In genomic region chr12:14924541-14924940, GRCh38 we compare ENCODE assay signal across 12 cellular contexts. TPM values are rescaled to one million over a fixed set of nuclear protein-coding genes. Genes with fewer than 3 reads are reported as not detected.
"Had no signal": no experiment of that assay in that cellular context is flagged by ENCODE, and none has a peak within 500 bp of the region (broad histone marks: within the 10 kb centered on the region; RNA-seq: fewer than 3 reads in every experiment).

No MANE protein-coding gene starts in this region.

- H2AFZ ChIP-seq: GM23248, GM23338 had no signal

- H3K9ac ChIP-seq: GM23248 had no signal

- H3K9me3 Mint-ChIP-seq: GM23338, H9, HFFc6 had no signal

- H3K27ac ChIP-seq: GM23248 had no signal

- H3K4me1 ChIP-seq: HAP-1 had no signal

- H3K9me3 ChIP-seq: HAP-1 had no signal

- DNase-seq: GM23248, GOT3, H7, H9, HCEC 1CT, HFFc6 had no signal

- H3K36me3 ChIP-seq: HAP-1 had no signal

- H3K27ac Mint-ChIP-seq: GM23338, H9, HFFc6 had no signal

- H3K4me3 ChIP-seq: GM23248, GM23338, HAP-1 had no signal

- H3K4me2 ChIP-seq: GM23338 had no signal

- H3K4me3 Mint-ChIP-seq: GM23338, H9, HFFc6 had no signal

- ATAC-seq: GM23338, HCT116 had no signal

- FAIRE-seq: H1, H54 had no signal

RNA-seq across cellular contexts. Expression of gene ERP27, which starts 13.8 kb away (rescaled TPM):
- total RNA-seq: GM23248, GM23338, H1, H4, H7, H9, HFFc6 had no signal
- polyA plus RNA-seq: GM23248, GM23338, H1 had no signal

RNA-seq across cellular contexts. Expression of gene ARHGDIB, which starts 36.9 kb away (rescaled TPM):
- total RNA-seq: GM23338 had no signal

RNA-seq across cellular contexts. Expression of gene MGP, which starts 38.9 kb away (rescaled TPM):
- total RNA-seq: GM23338, H1, H7, H9 had no signal
- polyA plus RNA-seq: H1 had no signal

RNA-seq across cellular contexts. Expression of gene PDE6H, which starts 48.3 kb away (rescaled TPM):
- total RNA-seq: GM23248, GM23338, H1, H4, H7, H9, HFFc6 had no signal
- polyA plus RNA-seq: GM23248, GM23338, H1 had no signal
